In the genomic region with DNA sequence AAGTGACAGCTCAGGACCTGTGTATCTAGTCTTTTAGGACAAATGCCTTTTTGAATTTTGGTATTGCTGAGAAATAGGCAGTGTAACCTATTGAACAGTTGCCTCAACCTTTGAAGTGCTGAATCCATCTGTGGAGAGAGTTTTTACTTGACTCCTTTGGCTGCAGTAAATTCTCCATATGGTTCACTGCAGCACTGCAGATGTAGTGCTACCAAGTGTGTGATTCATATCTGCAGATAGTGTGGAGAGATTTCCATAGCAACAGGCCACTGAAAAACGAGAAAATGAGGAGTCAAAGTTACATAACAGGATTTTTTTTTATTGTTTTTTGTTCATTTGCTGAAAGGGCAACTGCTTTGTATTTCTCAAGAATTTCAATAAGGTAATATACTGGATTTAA, we compare ENCODE assay signal across 1 cellular context.
TF ChIP-seq lines count a peak whose summit lies in the region.

No MANE protein-coding gene starts in this region.

TF ChIP-seq in H1, 55 proteins besides CTCF, POLR2A, EP300 and RAD21 (continued from another document):
- TF ChIP-seq, protein P1, sequence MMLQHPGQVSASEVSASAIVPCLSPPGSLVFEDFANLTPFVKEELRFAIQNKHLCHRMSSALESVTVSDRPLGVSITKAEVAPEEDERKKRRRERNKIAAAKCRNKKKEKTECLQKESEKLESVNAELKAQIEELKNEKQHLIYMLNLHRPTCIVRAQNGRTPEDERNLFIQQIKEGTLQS (IDR thresholded peaks at IDR 0.05; ENCODE audit: insufficient read depth, low read depth, low read length): no peak
- no peak for TF ChIP-seq BCL11A (IDR thresholded peaks at IDR 0.05; ENCODE audit: low read depth in 2 of 2, low read length in 2 of 2)
